1 cellular context compared by ENCODE assay signal in the genomic region with DNA sequence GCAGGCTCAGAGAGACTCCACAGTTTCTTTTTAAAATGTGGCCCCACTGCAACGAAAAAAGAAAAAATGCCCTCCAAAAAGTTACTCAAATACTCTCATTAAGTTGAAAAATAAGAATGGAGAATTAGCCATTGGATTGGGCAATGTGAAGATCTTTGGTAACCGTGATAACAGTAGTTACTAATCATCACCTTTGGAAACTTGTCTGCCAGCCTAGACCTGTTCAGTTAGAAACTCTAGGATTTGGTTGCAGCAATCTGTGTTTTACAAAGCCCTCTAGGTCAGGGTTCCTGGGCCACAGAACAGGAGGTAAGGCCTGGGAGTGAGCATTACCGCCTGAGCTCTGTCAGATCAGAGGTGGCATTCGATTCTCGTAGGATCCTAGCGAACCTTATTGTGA.
TF ChIP-seq lines count a peak whose summit lies in the region.

No MANE protein-coding gene starts in this region.

TF ChIP-seq in WTC11, 78 proteins besides CTCF, POLR2A, EP300 and RAD21:
- TF ChIP-seq, protein P1, sequence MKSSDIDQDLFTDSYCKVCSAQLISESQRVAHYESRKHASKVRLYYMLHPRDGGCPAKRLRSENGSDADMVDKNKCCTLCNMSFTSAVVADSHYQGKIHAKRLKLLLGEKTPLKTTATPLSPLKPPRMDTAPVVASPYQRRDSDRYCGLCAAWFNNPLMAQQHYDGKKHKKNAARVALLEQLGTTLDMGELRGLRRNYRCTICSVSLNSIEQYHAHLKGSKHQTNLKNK (CRISPR knock-in tag; IDR thresholded peaks at IDR 0.05): no peak
- TF ChIP-seq MXD4 (CRISPR knock-in tag; IDR thresholded peaks at IDR 0.05; ENCODE audit: borderline replicate concordance) (no peak), SOX15 (CRISPR knock-in tag; IDR thresholded peaks at IDR 0.05) (no peak), CREB1 (CRISPR knock-in tag; IDR thresholded peaks at IDR 0.05) (no peak), FOXJ3 (CRISPR knock-in tag; IDR thresholded peaks at IDR 0.05; ENCODE audit: borderline replicate concordance) (no peak), ZNF121 (CRISPR knock-in tag; IDR thresholded peaks at IDR 0.05) (no peak), ZNF416 (CRISPR knock-in tag; IDR thresholded peaks at IDR 0.05) (no peak), EMX1 (CRISPR knock-in tag; IDR thresholded peaks at IDR 0.05) (no peak)
- TF ChIP-seq, protein P2, sequence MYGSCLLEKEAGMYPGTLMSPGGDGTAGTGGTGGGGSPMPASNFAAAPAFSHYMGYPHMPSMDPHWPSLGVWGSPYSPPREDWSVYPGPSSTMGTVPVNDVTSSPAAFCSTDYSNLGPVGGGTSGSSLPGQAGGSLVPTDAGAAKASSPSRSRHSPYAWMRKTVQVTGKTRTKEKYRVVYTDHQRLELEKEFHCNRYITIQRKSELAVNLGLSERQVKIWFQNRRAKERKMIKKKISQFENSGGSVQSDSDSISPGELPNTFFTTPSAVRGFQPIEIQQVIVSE (CRISPR knock-in tag; IDR thresholded peaks at IDR 0.05; ENCODE audit: borderline replicate concordance): no peak
- TF ChIP-seq, protein P3, sequence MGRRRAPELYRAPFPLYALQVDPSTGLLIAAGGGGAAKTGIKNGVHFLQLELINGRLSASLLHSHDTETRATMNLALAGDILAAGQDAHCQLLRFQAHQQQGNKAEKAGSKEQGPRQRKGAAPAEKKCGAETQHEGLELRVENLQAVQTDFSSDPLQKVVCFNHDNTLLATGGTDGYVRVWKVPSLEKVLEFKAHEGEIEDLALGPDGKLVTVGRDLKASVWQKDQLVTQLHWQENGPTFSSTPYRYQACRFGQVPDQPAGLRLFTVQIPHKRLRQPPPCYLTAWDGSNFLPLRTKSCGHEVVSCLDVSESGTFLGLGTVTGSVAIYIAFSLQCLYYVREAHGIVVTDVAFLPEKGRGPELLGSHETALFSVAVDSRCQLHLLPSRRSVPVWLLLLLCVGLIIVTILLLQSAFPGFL (CRISPR knock-in tag; IDR thresholded peaks at IDR 0.05; ENCODE audit: borderline replicate concordance): no peak
- TF ChIP-seq, protein P4, sequence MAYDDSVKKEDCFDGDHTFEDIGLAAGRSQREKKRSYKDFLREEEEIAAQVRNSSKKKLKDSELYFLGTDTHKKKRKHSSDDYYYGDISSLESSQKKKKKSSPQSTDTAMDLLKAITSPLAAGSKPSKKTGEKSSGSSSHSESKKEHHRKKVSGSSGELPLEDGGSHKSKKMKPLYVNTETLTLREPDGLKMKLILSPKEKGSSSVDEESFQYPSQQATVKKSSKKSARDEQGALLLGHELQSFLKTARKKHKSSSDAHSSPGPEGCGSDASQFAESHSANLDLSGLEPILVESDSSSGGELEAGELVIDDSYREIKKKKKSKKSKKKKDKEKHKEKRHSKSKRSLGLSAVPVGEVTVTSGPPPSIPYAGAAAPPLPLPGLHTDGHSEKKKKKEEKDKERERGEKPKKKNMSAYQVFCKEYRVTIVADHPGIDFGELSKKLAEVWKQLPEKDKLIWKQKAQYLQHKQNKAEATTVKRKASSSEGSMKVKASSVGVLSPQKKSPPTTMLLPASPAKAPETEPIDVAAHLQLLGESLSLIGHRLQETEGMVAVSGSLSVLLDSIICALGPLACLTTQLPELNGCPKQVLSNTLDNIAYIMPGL (CRISPR knock-in tag; IDR thresholded peaks at IDR 0.05): no peak
- TF ChIP-seq, protein P5, sequence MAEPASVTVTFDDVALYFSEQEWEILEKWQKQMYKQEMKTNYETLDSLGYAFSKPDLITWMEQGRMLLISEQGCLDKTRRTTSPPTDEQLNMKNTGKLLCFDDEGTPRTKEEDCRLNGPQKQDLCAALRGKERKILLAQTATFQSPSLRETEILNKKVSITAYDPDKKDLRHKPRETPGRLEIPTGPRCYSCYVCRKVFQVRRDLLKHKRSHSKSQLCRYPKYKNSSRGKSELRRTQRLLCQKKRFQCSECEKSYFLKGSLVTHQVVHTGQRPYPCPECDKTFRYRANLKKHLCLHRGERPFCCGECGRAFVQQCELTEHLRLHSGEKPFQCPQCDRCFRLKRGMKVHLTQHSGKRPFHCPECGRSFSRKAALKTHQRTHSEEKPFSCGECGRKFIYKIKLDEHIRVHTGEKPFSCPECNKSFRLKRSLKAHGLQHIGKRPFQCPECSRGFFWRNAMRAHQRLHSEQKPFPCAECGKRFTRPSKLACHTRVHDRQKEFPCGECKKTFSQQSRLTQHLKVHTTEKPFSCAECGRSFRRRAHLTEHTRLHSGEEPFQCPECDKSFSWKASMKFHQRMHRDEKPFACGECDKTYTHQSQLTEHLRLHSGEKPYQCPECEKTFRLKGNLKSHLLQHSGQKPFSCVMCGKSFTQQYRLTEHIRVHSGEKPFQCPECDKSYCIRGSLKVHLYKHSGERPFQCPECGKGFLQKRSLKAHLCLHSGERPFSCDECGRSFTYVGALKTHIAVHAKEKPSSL (CRISPR knock-in tag; conservative IDR thresholded peaks at IDR 0.05): no peak
- TF ChIP-seq, protein P6, sequence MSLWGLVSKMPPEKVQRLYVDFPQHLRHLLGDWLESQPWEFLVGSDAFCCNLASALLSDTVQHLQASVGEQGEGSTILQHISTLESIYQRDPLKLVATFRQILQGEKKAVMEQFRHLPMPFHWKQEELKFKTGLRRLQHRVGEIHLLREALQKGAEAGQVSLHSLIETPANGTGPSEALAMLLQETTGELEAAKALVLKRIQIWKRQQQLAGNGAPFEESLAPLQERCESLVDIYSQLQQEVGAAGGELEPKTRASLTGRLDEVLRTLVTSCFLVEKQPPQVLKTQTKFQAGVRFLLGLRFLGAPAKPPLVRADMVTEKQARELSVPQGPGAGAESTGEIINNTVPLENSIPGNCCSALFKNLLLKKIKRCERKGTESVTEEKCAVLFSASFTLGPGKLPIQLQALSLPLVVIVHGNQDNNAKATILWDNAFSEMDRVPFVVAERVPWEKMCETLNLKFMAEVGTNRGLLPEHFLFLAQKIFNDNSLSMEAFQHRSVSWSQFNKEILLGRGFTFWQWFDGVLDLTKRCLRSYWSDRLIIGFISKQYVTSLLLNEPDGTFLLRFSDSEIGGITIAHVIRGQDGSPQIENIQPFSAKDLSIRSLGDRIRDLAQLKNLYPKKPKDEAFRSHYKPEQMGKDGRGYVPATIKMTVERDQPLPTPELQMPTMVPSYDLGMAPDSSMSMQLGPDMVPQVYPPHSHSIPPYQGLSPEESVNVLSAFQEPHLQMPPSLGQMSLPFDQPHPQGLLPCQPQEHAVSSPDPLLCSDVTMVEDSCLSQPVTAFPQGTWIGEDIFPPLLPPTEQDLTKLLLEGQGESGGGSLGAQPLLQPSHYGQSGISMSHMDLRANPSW (CRISPR knock-in tag; conservative IDR thresholded peaks at IDR 0.05; ENCODE audit: low read depth): no peak
TF ChIP-seq in WTC11: peak in this region for 0.
